ENCODE assay signal across 2 cellular contexts in the genomic region with DNA sequence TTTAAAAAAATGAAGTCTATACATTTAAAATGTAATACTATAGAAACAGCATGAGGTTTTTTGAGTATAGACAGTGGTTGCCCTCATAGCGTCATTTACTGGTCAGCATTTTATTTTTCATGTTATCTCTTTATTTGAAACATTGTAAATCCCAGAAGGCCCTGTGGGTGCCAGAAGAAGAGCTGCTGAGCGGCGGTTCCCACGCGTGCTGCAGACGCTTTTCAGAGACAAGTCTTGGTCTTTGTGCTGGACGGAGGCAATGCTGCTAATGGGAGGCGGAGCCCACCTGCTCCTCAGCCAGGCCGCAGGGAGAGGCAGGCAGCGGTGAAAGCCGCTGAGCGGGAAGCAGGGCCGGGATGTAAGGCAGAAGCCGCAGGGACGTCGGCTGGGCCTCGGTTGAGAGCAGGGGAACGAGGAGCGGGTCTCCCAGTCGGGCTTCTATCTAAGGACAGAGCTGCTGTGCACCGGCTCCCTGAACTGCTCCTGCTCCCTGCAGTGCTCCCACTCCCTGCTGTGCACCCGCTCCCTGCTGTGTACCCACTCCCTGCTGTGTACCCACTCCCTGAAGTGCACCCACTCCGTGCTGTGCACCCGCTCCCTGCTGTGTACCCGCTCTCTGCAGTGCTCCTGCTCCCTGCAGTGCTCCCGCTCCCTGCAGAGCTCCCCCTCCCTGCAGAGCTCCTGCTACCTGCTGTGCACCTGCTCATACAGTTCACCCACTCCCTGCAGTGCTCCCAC.
TF ChIP-seq lines count a peak whose summit lies in the region.

No MANE protein-coding gene starts in this region.

TF ChIP-seq in GM23338, 12 proteins besides CTCF, POLR2A, EP300 and RAD21 (continued from another document):
- TF ChIP-seq, protein P1, sequence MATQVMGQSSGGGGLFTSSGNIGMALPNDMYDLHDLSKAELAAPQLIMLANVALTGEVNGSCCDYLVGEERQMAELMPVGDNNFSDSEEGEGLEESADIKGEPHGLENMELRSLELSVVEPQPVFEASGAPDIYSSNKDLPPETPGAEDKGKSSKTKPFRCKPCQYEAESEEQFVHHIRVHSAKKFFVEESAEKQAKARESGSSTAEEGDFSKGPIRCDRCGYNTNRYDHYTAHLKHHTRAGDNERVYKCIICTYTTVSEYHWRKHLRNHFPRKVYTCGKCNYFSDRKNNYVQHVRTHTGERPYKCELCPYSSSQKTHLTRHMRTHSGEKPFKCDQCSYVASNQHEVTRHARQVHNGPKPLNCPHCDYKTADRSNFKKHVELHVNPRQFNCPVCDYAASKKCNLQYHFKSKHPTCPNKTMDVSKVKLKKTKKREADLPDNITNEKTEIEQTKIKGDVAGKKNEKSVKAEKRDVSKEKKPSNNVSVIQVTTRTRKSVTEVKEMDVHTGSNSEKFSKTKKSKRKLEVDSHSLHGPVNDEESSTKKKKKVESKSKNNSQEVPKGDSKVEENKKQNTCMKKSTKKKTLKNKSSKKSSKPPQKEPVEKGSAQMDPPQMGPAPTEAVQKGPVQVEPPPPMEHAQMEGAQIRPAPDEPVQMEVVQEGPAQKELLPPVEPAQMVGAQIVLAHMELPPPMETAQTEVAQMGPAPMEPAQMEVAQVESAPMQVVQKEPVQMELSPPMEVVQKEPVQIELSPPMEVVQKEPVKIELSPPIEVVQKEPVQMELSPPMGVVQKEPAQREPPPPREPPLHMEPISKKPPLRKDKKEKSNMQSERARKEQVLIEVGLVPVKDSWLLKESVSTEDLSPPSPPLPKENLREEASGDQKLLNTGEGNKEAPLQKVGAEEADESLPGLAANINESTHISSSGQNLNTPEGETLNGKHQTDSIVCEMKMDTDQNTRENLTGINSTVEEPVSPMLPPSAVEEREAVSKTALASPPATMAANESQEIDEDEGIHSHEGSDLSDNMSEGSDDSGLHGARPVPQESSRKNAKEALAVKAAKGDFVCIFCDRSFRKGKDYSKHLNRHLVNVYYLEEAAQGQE (IDR thresholded peaks at IDR 0.05; ENCODE audit: unreplicated experiment) = no peak
- TF ChIP-seq POLR2AphosphoS5 (IDR thresholded peaks at IDR 0.05; ENCODE audit: low read depth) (no peak), JUNB (IDR thresholded peaks at IDR 0.05; ENCODE audit: unreplicated experiment) (no peak), ZNF462 (CRISPR knock-in tag; IDR thresholded peaks at IDR 0.05) (no peak), EZH2phosphoT487 (IDR thresholded peaks at IDR 0.05; ENCODE audit: unreplicated experiment) (no peak)
- TF ChIP-seq, protein P2, sequence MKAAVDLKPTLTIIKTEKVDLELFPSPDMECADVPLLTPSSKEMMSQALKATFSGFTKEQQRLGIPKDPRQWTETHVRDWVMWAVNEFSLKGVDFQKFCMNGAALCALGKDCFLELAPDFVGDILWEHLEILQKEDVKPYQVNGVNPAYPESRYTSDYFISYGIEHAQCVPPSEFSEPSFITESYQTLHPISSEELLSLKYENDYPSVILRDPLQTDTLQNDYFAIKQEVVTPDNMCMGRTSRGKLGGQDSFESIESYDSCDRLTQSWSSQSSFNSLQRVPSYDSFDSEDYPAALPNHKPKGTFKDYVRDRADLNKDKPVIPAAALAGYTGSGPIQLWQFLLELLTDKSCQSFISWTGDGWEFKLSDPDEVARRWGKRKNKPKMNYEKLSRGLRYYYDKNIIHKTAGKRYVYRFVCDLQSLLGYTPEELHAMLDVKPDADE (IDR thresholded peaks at IDR 0.05) = no peak
TF ChIP-seq in GM23338: peak in this region for 0.

TF ChIP-seq in WTC11, 78 proteins besides CTCF, POLR2A, EP300 and RAD21 (continued from another document):
- TF ChIP-seq NR3C1 (CRISPR knock-in tag; conservative IDR thresholded peaks at IDR 0.05; ENCODE audit: low read depth) = no peak
- TF ChIP-seq, protein P3, sequence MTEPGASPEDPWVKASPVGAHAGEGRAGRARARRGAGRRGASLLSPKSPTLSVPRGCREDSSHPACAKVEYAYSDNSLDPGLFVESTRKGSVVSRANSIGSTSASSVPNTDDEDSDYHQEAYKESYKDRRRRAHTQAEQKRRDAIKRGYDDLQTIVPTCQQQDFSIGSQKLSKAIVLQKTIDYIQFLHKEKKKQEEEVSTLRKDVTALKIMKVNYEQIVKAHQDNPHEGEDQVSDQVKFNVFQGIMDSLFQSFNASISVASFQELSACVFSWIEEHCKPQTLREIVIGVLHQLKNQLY (CRISPR knock-in tag; IDR thresholded peaks at IDR 0.05) = no peak
- TF ChIP-seq HMGA2 (CRISPR knock-in tag; IDR thresholded peaks at IDR 0.05) = no peak
- TF ChIP-seq, protein P4, sequence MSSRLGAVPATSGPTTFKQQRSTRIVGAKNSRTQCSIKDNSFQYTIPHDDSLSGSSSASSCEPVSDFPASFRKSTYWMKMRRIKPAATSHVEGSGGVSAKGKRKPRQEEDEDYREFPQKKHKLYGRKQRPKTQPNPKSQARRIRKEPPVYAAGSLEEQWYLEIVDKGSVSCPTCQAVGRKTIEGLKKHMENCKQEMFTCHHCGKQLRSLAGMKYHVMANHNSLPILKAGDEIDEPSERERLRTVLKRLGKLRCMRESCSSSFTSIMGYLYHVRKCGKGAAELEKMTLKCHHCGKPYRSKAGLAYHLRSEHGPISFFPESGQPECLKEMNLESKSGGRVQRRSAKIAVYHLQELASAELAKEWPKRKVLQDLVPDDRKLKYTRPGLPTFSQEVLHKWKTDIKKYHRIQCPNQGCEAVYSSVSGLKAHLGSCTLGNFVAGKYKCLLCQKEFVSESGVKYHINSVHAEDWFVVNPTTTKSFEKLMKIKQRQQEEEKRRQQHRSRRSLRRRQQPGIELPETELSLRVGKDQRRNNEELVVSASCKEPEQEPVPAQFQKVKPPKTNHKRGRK (CRISPR knock-in tag; IDR thresholded peaks at IDR 0.05; ENCODE audit: borderline replicate concordance) = no peak
- TF ChIP-seq NR2C2 (CRISPR knock-in tag; IDR thresholded peaks at IDR 0.05) = no peak
TF ChIP-seq in WTC11: peak in this region for 3.
